ENCODE assay signal across 10 cellular contexts in genomic region chr9:123738664-123739063, GRCh38.
"Had no signal": no experiment of that assay in that cellular context is flagged by ENCODE, and none has a peak within 500 bp of the region (broad histone marks: within the 10 kb centered on the region; RNA-seq: fewer than 3 reads in every experiment).

No MANE protein-coding gene starts in this region.

- H3K27ac Mint-ChIP-seq: HFFc6 had no signal

- DNase-seq: GM23248, GOT3, H7, HFFc6, IMR-90, KG1 had no signal

- ATAC-seq: HCT116, K562 had no signal

- H2AFZ ChIP-seq: GM23248 had no signal

- H3K36me3 ChIP-seq: HAP-1 had no signal

- H3K4me3 ChIP-seq: GM23248, HAP-1, K562 had no signal

- H3K9me3 ChIP-seq: HAP-1 had no signal

- H3K27ac ChIP-seq: GM23248, HL-60 had no signal

- FAIRE-seq: K562 had no signal

- H3K9me3 Mint-ChIP-seq: HFFc6 had no signal

- H3K4me3 Mint-ChIP-seq: HFFc6 had no signal

- H3K9ac ChIP-seq: GM23248 had no signal
